Comparison of ENCODE assay signal across 8 cellular contexts in the genomic region with DNA sequence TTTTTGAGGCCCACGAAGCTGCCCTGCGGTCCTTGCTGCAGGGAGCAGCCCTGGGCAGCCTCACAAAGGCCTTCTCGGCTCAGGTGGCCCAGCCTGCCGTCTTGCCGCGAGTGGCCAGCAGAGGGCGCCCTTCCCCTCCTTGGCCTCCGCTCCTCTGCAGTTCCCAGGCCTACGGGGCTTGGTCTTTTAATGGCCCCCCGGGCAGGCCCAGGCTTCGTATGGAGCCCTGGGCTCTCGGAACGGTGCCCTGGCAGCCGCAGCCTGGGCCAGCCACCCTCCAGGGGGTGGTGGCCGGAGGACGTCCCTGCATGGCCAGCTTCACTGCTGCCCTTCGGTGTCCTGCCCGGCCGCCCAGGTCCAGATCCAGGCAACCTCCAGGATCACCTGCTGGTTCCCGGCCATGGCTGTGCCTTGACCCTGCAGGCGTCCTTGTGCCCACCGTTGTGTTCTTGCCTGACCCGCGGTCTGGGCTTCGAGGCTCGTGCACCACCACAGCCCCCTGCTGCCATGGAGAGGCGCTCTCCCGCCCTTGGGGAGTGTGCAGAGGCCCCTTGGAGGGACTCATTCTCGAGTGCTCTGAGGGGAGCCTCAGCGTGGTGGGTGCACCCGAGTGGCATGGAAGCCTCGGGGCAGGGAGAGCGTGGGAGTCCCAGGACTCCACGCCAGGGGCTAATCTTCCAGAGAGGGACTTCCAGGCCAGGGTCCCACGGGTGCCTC. TPM values are rescaled to one million over a fixed set of nuclear protein-coding genes. Genes with fewer than 3 reads are reported as not detected.
DNase-seq lines count a peak whose midpoint lies in the region; ATAC-seq and TF ChIP-seq lines count a peak whose summit lies in the region.

No MANE protein-coding gene starts in this region.

- peak; percentile 72 for ATAC-seq in activated CD8-positive, alpha-beta memory T cell treated with anti-CD3 and anti-CD28 coated beads, Interleukin-2, amount 10 ng/mL, durations not matched to agents 7 days and 5 days
- ATAC-seq in naive thymus-derived CD8-positive, alpha-beta T cell, result peak; percentile 83 to 84
- peak; percentile 51 for ATAC-seq in stimulated activated naive CD8-positive, alpha-beta T cell treated with anti-CD3 and anti-CD28 coated beads, Interleukin-15, Interleukin-2, amounts not matched to agents 100 U/mL and 50 U/mL, for 24 hours
- ATAC-seq in HG02973 (IDR thresholded peaks at IDR 0.05; ENCODE audit: unreplicated experiment), result no peak

- H3K4me3 Mint-ChIP-seq in activated CD8-positive, alpha-beta memory T cell treated with anti-CD3 and anti-CD28 coated beads, Interleukin-2, amount 10 ng/mL, durations not matched to agents 7 days and 5 days, result no peak overlapping the region
- H3K4me3 Mint-ChIP-seq in endothelial cell (ENCODE audit: unreplicated experiment), result no peak overlapping the region
- H3K4me3 Mint-ChIP-seq in naive thymus-derived CD8-positive, alpha-beta T cell, result peak overlapping the region in 1 of 10 donors; percentile 43

- no peaks in the 10 kb centered on the region for H3K27me3 Mint-ChIP-seq in activated CD8-positive, alpha-beta memory T cell treated with anti-CD3 and anti-CD28 coated beads, Interleukin-2, amount 10 ng/mL, durations not matched to agents 7 days and 5 days
- H3K27me3 Mint-ChIP-seq in endothelial cell (ENCODE audit: unreplicated experiment), result peaks cover 4% of the 10 kb centered on the region
- peaks cover 0 to 6% (median 0%) of the 10 kb centered on the region in 5 donors for H3K27me3 Mint-ChIP-seq in naive thymus-derived CD8-positive, alpha-beta T cell

- TF ChIP-seq CTCF in endothelial cell (IDR thresholded peaks at IDR 0.05; ENCODE audit: unreplicated experiment), result peak; percentile 99

- H3K36me3 Mint-ChIP-seq in activated CD8-positive, alpha-beta memory T cell treated with anti-CD3 and anti-CD28 coated beads, Interleukin-2, amount 10 ng/mL, durations not matched to agents 7 days and 5 days, result no peaks in the 10 kb centered on the region
- no peaks in the 10 kb centered on the region for H3K36me3 Mint-ChIP-seq in endothelial cell (ENCODE audit: low read depth, unreplicated experiment)
- H3K36me3 Mint-ChIP-seq in naive thymus-derived CD8-positive, alpha-beta T cell, result no peaks in the 10 kb centered on the region

- H3K27ac Mint-ChIP-seq in activated CD8-positive, alpha-beta memory T cell treated with anti-CD3 and anti-CD28 coated beads, Interleukin-2, amount 10 ng/mL, durations not matched to agents 7 days and 5 days, result no peak overlapping the region
- H3K27ac Mint-ChIP-seq in endothelial cell (ENCODE audit: unreplicated experiment), result no peak overlapping the region
- peak overlapping the region in 2 of 10 donors; percentile 70 to 92 for H3K27ac Mint-ChIP-seq in naive thymus-derived CD8-positive, alpha-beta T cell

- peak; percentile 30 for DNase-seq in NK-92 treated with Interleukin-12 subunit alpha and Interleukin-12 subunit beta, amount 100 ng/mL, for 24 hours (lab: John Stamatoyannopoulos, UW)
- no peak for DNase-seq in NK-92 (lab: John Stamatoyannopoulos, UW; ENCODE audit: unreplicated experiment)
- DNase-seq in NCI-H774 (lab: John Stamatoyannopoulos, UW), result peak; percentile 22
- DNase-seq in activated CD8-positive, alpha-beta memory T cell treated with anti-CD3 and anti-CD28 coated beads, Interleukin-2, amount 10 ng/mL, durations not matched to agents 7 days and 5 days, result peak; percentile 74
- peak; percentile 94 for DNase-seq in endothelial cell (ENCODE audit: low spot score)
- DNase-seq in naive thymus-derived CD8-positive, alpha-beta T cell, result peak; percentile 40 to 75 (median 66)
- peak; percentile 84 for DNase-seq in stimulated activated naive CD8-positive, alpha-beta T cell treated with anti-CD3 and anti-CD28 coated beads, Interleukin-15, Interleukin-2, amounts not matched to agents 100 U/mL and 50 U/mL, for 24 hours

- CTCF ChIA-PET in activated CD8-positive, alpha-beta memory T cell treated with anti-CD3 and anti-CD28 coated beads, Interleukin-2, amount 10 ng/mL, durations not matched to agents 7 days and 5 days (lab: Charles Lee), result interaction anchor here (0.6 to 5.0 kb wide), 6 partner anchors 10 to 749 kb away, joined by 3 to 33 read pairs (median 4); no protein-coding TSS in a partner anchor

- POLR2A ChIA-PET in naive thymus-derived CD8-positive, alpha-beta T cell (lab: Charles Lee), result no interaction called here

- no peaks in the 10 kb centered on the region for H3K9me3 Mint-ChIP-seq in activated CD8-positive, alpha-beta memory T cell treated with anti-CD3 and anti-CD28 coated beads, Interleukin-2, amount 10 ng/mL, durations not matched to agents 7 days and 5 days (ENCODE audit: low read depth)
- no peaks in the 10 kb centered on the region for H3K9me3 Mint-ChIP-seq in endothelial cell (ENCODE audit: unreplicated experiment)
- H3K9me3 Mint-ChIP-seq in naive thymus-derived CD8-positive, alpha-beta T cell, result no peaks in the 10 kb centered on the region

- H3K4me1 Mint-ChIP-seq in activated CD8-positive, alpha-beta memory T cell treated with anti-CD3 and anti-CD28 coated beads, Interleukin-2, amount 10 ng/mL, durations not matched to agents 7 days and 5 days, result no peaks in the 10 kb centered on the region
- no peaks in the 10 kb centered on the region for H3K4me1 Mint-ChIP-seq in endothelial cell (ENCODE audit: unreplicated experiment)
- H3K4me1 Mint-ChIP-seq in naive thymus-derived CD8-positive, alpha-beta T cell, result peaks cover 3 to 7% (median 4%) of the 10 kb centered on the region in 4 donors

RNA-seq across cellular contexts. Expression of a gene that starts 9.4 kb away (rescaled TPM):
- total RNA-seq in activated CD8-positive, alpha-beta memory T cell treated with anti-CD3 and anti-CD28 coated beads, Interleukin-2, amount 10 ng/mL, durations not matched to agents 7 days and 5 days, result not detected
- 1.2 TPM for total RNA-seq in endothelial cell (ENCODE audit: unreplicated experiment)
- not detected for total RNA-seq in naive thymus-derived CD8-positive, alpha-beta T cell
- polyA plus RNA-seq in naive thymus-derived CD8-positive, alpha-beta T cell, result not detected

RNA-seq across cellular contexts. Expression of a gene that starts 43.5 kb away (rescaled TPM):
- total RNA-seq in activated CD8-positive, alpha-beta memory T cell treated with anti-CD3 and anti-CD28 coated beads, Interleukin-2, amount 10 ng/mL, durations not matched to agents 7 days and 5 days, result 1 to 10 TPM in 1 of 2 experiments, under 1 TPM in 1; 0.21 to 1.1 TPM
- total RNA-seq in endothelial cell (ENCODE audit: unreplicated experiment), result 96.9 TPM
- total RNA-seq in naive thymus-derived CD8-positive, alpha-beta T cell, result under 1 TPM; 0.10 to 0.11 TPM
- polyA plus RNA-seq in naive thymus-derived CD8-positive, alpha-beta T cell, result not detected

Comparison
In these comparisons a context has a peak if more than half of its experiments do, and no peak if none do; other contexts are left out.
1. RNA of a gene that starts 43.5 kb away (total RNA-seq): 96.9 TPM in endothelial cell (single experiment); 0.21 to 1.1 TPM in activated CD8-positive, alpha-beta memory T cell treated with anti-CD3 and anti-CD28 coated beads, Interleukin-2, amount 10 ng/mL, durations not matched to agents 7 days and 5 days and 0.10 to 0.11 TPM in naive thymus-derived CD8-positive, alpha-beta T cell; every median in the first group is over 10 times any median in the second.